Comparison of ENCODE assay signal across 33 cellular contexts in genomic region chr2:107607054-107607453, GRCh38.
"Had no signal": no experiment of that assay in that cellular context is flagged by ENCODE, and none has a peak within 500 bp of the region (broad histone marks: within the 10 kb centered on the region; RNA-seq: fewer than 3 reads in every experiment).

No MANE protein-coding gene starts in this region.

- H3K36me3 Mint-ChIP-seq: activated CD8-positive, alpha-beta memory T cell treated with anti-CD3 and anti-CD28 coated beads, Interleukin-2, amount 10 ng/mL, durations not matched to agents 7 days and 5 days; activated naive CD8-positive, alpha-beta T cell treated with anti-CD3 and anti-CD28 coated beads for 36 hours had no signal

- H3K36me3 ChIP-seq: brain microvascular endothelial cell, WERI-Rb-1 had no signal

- H3K27me3 Mint-ChIP-seq: activated CD4-positive, alpha-beta memory T cell treated with anti-CD3 and anti-CD28 coated beads, Interleukin-2, amount 10 ng/mL, durations not matched to agents 7 days and 5 days; activated CD8-positive, alpha-beta memory T cell treated with anti-CD3 and anti-CD28 coated beads, Interleukin-2, amount 10 ng/mL, durations not matched to agents 7 days and 5 days; activated naive CD8-positive, alpha-beta T cell treated with anti-CD3 and anti-CD28 coated beads for 36 hours had no signal

- H3K4me1 Mint-ChIP-seq: activated CD4-positive, alpha-beta memory T cell treated with anti-CD3 and anti-CD28 coated beads, Interleukin-2, amount 10 ng/mL, durations not matched to agents 7 days and 5 days; activated CD8-positive, alpha-beta memory T cell treated with anti-CD3 and anti-CD28 coated beads, Interleukin-2, amount 10 ng/mL, durations not matched to agents 7 days and 5 days; activated naive CD8-positive, alpha-beta T cell treated with anti-CD3 and anti-CD28 coated beads for 36 hours had no signal

- DNase-seq: activated CD4-positive, alpha-beta memory T cell treated with anti-CD3 and anti-CD28 coated beads, Interleukin-2, amount 10 ng/mL, durations not matched to agents 7 days and 5 days; activated CD4-positive, alpha-beta T cell treated with anti-CD3 and anti-CD28 coated beads for 1 hour; activated CD4-positive, alpha-beta T cell treated with anti-CD3 and anti-CD28 coated beads for 48 hours; activated CD4-positive, CD25-positive, alpha-beta regulatory T cell; activated CD8-positive, alpha-beta memory T cell treated with anti-CD3 and anti-CD28 coated beads for 24 hours; activated CD8-positive, alpha-beta memory T cell treated with anti-CD3 and anti-CD28 coated beads, Interleukin-2, amount 10 ng/mL, durations not matched to agents 7 days and 5 days; activated CD8-positive, alpha-beta memory T cell treated with anti-CD3 and anti-CD28 coated beads, Interleukin-2, amount 50 U/mL, for 48 hours; activated effector memory CD4-positive, alpha-beta T cell treated with Interleukin-2 at 50 U/mL for 16 hours; activated naive CD4-positive, alpha-beta T cell treated with anti-CD3 and anti-CD28 coated beads, Interleukin-2, amount 50 U/mL, for 16 hours; activated naive CD8-positive, alpha-beta T cell treated with anti-CD3 and anti-CD28 coated beads for 36 hours; activated T-cell treated with anti-CD3 and anti-CD28 coated beads, Interleukin-2, amount 50 U/mL, for 48 hours; amniotic stem cell; aorta; brain microvascular endothelial cell; Kasumi-1; KG1; NCI-H1092 treated with DMSO at 0.1 percent for 48 hours; NCI-H1417; NCI-H146; NCI-H187; NCI-H2029 treated with DMSO at 0.1 percent for 48 hours; NCI-H2107; NCI-H2171; NCI-H510A; NCI-H526; NCI-H748 treated with DMSO at 0.1 percent for 48 hours; OCI-M1; Right ventricle myocardium superior; SW 1271; T-helper 1 cell; T-helper 2 cell; T-helper 9 cell; WERI-Rb-1 had no signal

- H3K4me3 Mint-ChIP-seq: activated CD4-positive, alpha-beta memory T cell treated with anti-CD3 and anti-CD28 coated beads, Interleukin-2, amount 10 ng/mL, durations not matched to agents 7 days and 5 days; activated CD8-positive, alpha-beta memory T cell treated with anti-CD3 and anti-CD28 coated beads, Interleukin-2, amount 10 ng/mL, durations not matched to agents 7 days and 5 days; activated naive CD8-positive, alpha-beta T cell treated with anti-CD3 and anti-CD28 coated beads for 36 hours had no signal

- H3K9me3 Mint-ChIP-seq: activated CD4-positive, alpha-beta memory T cell treated with anti-CD3 and anti-CD28 coated beads, Interleukin-2, amount 10 ng/mL, durations not matched to agents 7 days and 5 days; activated naive CD8-positive, alpha-beta T cell treated with anti-CD3 and anti-CD28 coated beads for 36 hours had no signal

- H3K27me3 ChIP-seq: brain microvascular endothelial cell had no signal

- H3K27ac Mint-ChIP-seq: activated CD4-positive, alpha-beta memory T cell treated with anti-CD3 and anti-CD28 coated beads, Interleukin-2, amount 10 ng/mL, durations not matched to agents 7 days and 5 days; activated CD8-positive, alpha-beta memory T cell treated with anti-CD3 and anti-CD28 coated beads, Interleukin-2, amount 10 ng/mL, durations not matched to agents 7 days and 5 days; activated naive CD8-positive, alpha-beta T cell treated with anti-CD3 and anti-CD28 coated beads for 36 hours had no signal

- H3K27ac ChIP-seq: brain microvascular endothelial cell, WERI-Rb-1 had no signal
